7 cellular contexts compared by ENCODE assay signal in the genomic region with DNA sequence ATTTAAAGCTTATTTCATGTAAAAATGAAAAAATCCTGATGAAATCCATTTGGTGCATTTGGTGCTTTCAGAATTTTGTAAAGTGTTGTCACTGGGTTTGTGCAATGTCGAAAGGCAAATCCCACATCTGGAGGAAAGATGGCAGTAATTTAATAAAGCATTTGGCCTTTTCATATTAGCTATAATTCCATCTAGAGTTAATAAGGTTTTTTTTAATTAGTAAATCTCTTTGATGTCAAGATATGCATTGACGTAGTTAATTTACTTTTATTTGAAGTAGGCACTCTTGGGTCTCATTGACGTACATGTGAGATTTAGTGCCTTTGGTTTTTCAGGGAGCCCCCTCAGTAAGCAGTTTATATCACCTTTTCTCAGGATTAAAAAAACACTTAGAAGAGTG. TPM values are rescaled to one million over a fixed set of nuclear protein-coding genes. Genes with fewer than 3 reads are reported as not detected.
"Had no signal": no experiment of that assay in that cellular context is flagged by ENCODE, and none has a peak within 500 bp of the region (broad histone marks: within the 10 kb centered on the region; RNA-seq: fewer than 3 reads in every experiment).

No MANE protein-coding gene starts in this region.

- ATAC-seq: HepG2, K562 had no signal

- H3K4me3 ChIP-seq: K562 had no signal

- H3K27ac ChIP-seq: HL-60 had no signal

- DNase-seq: IMR-90, KBM-7, KG1 had no signal

RNA-seq across cellular contexts. Expression of gene GAREM1, which starts 12.3 kb away (rescaled TPM):
- polyA plus RNA-seq: IgD-negative memory B cell had no signal
